ENCODE assay signal across 10 cellular contexts in genomic region chr11:47257178-47257517, GRCh38. TPM values are rescaled to one million over a fixed set of nuclear protein-coding genes. Genes with fewer than 3 reads are reported as not detected.
DNase-seq lines count a peak whose midpoint lies in the region; ATAC-seq, FAIRE-seq and TF ChIP-seq lines count a peak whose summit lies in the region.
"Had no signal": no experiment of that assay in that cellular context is flagged by ENCODE, and none has a peak within 500 bp of the region (broad histone marks: within the 10 kb centered on the region; RNA-seq: fewer than 3 reads in every experiment).

No MANE protein-coding gene starts in this region.

- H3K27ac Mint-ChIP-seq in MCF 10A (ENCODE audit: low read depth, unreplicated experiment) = peak overlapping the region; percentile 1

- TF ChIP-seq POLR2A in HepG2 (IDR thresholded peaks at IDR 0.05; ENCODE audit: insufficient read depth in 1 of 2, low read depth in 2 of 2, low read length in 2 of 2) = no peak

- H3K4me1 Mint-ChIP-seq in MCF 10A (ENCODE audit: insufficient read depth, unreplicated experiment) = peaks cover 24% of the 10 kb centered on the region

- H3K4me3 Mint-ChIP-seq in MCF 10A (ENCODE audit: unreplicated experiment) = peak overlapping the region; percentile 80

- FAIRE-seq in HepG2 (lab: Jason Lieb, UNC) = no peak

- H4K20me1 ChIP-seq in HepG2 (ENCODE audit: insufficient read depth, low read length) (no peaks in the 10 kb centered on the region), smooth muscle cell (ENCODE audit: low read depth) (no peaks in the 10 kb centered on the region)

- no peaks in the 10 kb centered on the region for H3K36me3 Mint-ChIP-seq in MCF 10A (ENCODE audit: insufficient read depth, unreplicated experiment)

- peaks cover 17% of the 10 kb centered on the region for H3K79me2 ChIP-seq in HepG2 (ENCODE audit: insufficient read depth, low read length)
- no peaks in the 10 kb centered on the region for H3K79me2 ChIP-seq in smooth muscle cell (ENCODE audit: low read depth)

- no peak for DNase-seq in HFF-Myc (ENCODE audit: extremely low read depth, low read depth)
- no peak for DNase-seq in MCF 10A (ENCODE audit: unreplicated experiment)
- DNase-seq in HepG2 (ENCODE audit: low spot score) = no peak
- DNase-seq in smooth muscle cell (lab: John Stamatoyannopoulos, UW; ENCODE audit: unreplicated experiment) = no peak
- no peak for DNase-seq in NK-92 (lab: John Stamatoyannopoulos, UW; ENCODE audit: unreplicated experiment)
- DNase-seq: DMS153, NCI-H345 had no signal

- TF ChIP-seq RAD21 in HepG2 (CRISPR knock-in tag; IDR thresholded peaks at IDR 0.05) = no peak

- POLR2A ChIA-PET in MCF 10A (lab: Yijun Ruan, JAX) = interaction anchor here (0.8 to 3.3 kb wide), 8 partner anchors 9 to 72 kb away, joined by 3 to 38 read pairs (median 6); partner anchors contain the start of genes ACP2 and DDB2
- POLR2A ChIA-PET in HepG2 (lab: Yijun Ruan, JAX) = interaction anchor here (0.7 to 4.3 kb wide), 18 partner anchors 9 to 181 kb away, joined by 3 to 106 read pairs (median 8); partner anchors contain the start of genes ACP2, ARFGAP2, DDB2 and MADD

- BruUV-seq in MCF 10A (replicated peaks; lab: Mats Ljungman, UMichigan) = no TSS peak
- no TSS peak for BruUV-seq in HepG2 (replicated peaks; lab: Mats Ljungman, UMichigan)

- no peaks in the 10 kb centered on the region for H3K9me3 Mint-ChIP-seq in MCF 10A (ENCODE audit: unreplicated experiment)

- peak overlapping the region; percentile 64 for H3K9ac ChIP-seq in HepG2 (ENCODE audit: insufficient read depth, low read depth, low read length)
- no peak overlapping the region for H3K9ac ChIP-seq in smooth muscle cell (ENCODE audit: low read depth)

- H3K9me3 ChIP-seq in HepG2 (ENCODE audit: low read length) = no peaks in the 10 kb centered on the region
- H3K9me3 ChIP-seq in smooth muscle cell (replicated peaks; ENCODE audit: low read depth) = no peaks in the 10 kb centered on the region

- H3K4me1 ChIP-seq in HepG2 (ENCODE audit: insufficient read depth, low read length) (peaks cover 74% of the 10 kb centered on the region), smooth muscle cell (ENCODE audit: low read depth) (peaks cover 20% of the 10 kb centered on the region)

- no peaks in the 10 kb centered on the region for H3K27me3 Mint-ChIP-seq in MCF 10A (ENCODE audit: insufficient read depth, unreplicated experiment)

- peaks cover 14% of the 10 kb centered on the region for H3F3A ChIP-seq in smooth muscle cell (ENCODE audit: low read depth)

- H3K36me3 ChIP-seq in HepG2 (replicated peaks in 1 of 2; ENCODE audit: control insufficient read depth in 1 of 2, insufficient read depth in 2 of 2, low read length in 2 of 2) (peaks cover 1 to 2% of the 10 kb centered on the region in 2 experiments; a peak in 2 of 5 replicates), smooth muscle cell (ENCODE audit: low read depth) (no peaks in the 10 kb centered on the region)

- TF ChIP-seq EP300 in HepG2 (IDR thresholded peaks at IDR 0.05; ENCODE audit: low read depth in 2 of 2, low read length in 2 of 2) = no peak
- TF ChIP-seq EP300 in HepG2 (CRISPR knock-in tag; IDR thresholded peaks at IDR 0.05; ENCODE audit: borderline replicate concordance) = no peak

- H3K27me3 ChIP-seq in HepG2 (ENCODE audit: control insufficient read depth in 1 of 2, insufficient read depth in 2 of 2, low read length in 2 of 2) (no peaks in the 10 kb centered on the region), smooth muscle cell (ENCODE audit: low read depth) (no peaks in the 10 kb centered on the region)

- peak overlapping the region; percentile 74 for H3K27ac ChIP-seq in HepG2 (ENCODE audit: extremely low read length, insufficient read depth, low read length)
- peak overlapping the region; percentile 46 for H3K27ac ChIP-seq in smooth muscle cell (ENCODE audit: low read depth)

- peak; percentile 4 for ATAC-seq in HepG2
- ATAC-seq in GM18868 (IDR thresholded peaks at IDR 0.05; ENCODE audit: unreplicated experiment) = no peak
- ATAC-seq in GM18498 (IDR thresholded peaks at IDR 0.05; ENCODE audit: unreplicated experiment) = no peak
- no peak for ATAC-seq in HG02571 (IDR thresholded peaks at IDR 0.05; ENCODE audit: unreplicated experiment)

- in situ Hi-C loops in HepG2 (cut with HindIII; ENCODE audit: extremely low pct_ligation_motif_present, low pct_unique_long_range_greater_than_20kb) = no loop called here

- intact Hi-C loops in MCF 10A (cut with micrococcal nuclease) (loop anchor here (2.0 kb wide), 1 partner anchor 98 kb away; no protein-coding TSS in a partner anchor), HepG2 (cut with micrococcal nuclease; ENCODE audit: unreplicated experiment) (no loop called here)

- CTCF ChIA-PET in MCF 10A (lab: Yijun Ruan, JAX) (interaction anchor here (0.7 to 4.2 kb wide), 3 partner anchors 9 to 82 kb away, joined by 3 to 33 read pairs (median 5); partner anchors contain the start of gene ACP2), HepG2 (lab: Yijun Ruan, JAX; ENCODE audit: low intra/inter-chr PET ratio, low total read pairs) (interaction anchor here (1.2 to 4.3 kb wide), 3 partner anchors 12 to 98 kb away, joined by 4 to 27 read pairs (median 20); partner anchors contain the start of gene ARFGAP2)

- TF ChIP-seq CTCF in HFF-Myc (IDR thresholded peaks at IDR 0.05; ENCODE audit: low read depth, low read length, missing control alignments) = no peak
- no peak for TF ChIP-seq CTCF in MCF 10A (IDR thresholded peaks at IDR 0.05; ENCODE audit: unreplicated experiment)
- no peak for TF ChIP-seq CTCF in HepG2 (CRISPR knock-in tag; IDR thresholded peaks at IDR 0.05)
- TF ChIP-seq CTCF in smooth muscle cell (IDR thresholded peaks at IDR 0.05; ENCODE audit: borderline replicate concordance, insufficient read depth, poor library complexity, severe bottlenecking) = no peak

- no peak overlapping the region for H2AFZ ChIP-seq in HepG2 (ENCODE audit: low read length)
- H2AFZ ChIP-seq in smooth muscle cell (ENCODE audit: low read depth) = peak overlapping the region; percentile 87

- WGBS in HepG2 (ENCODE audit: low lambda C conversion rate) = 18% methylated on average over 2 of the region's 2 CpGs
- 78% methylated on average over 2 of the region's 2 CpGs for WGBS in smooth muscle cell (ENCODE audit: low lambda C conversion rate)

- H3K4me2 ChIP-seq in HepG2 (ENCODE audit: low read depth, low read length) = peak overlapping the region; percentile 89
- H3K4me2 ChIP-seq in smooth muscle cell = peak overlapping the region; percentile 81

- H3K4me3 ChIP-seq in HFF-Myc (replicated peaks; ENCODE audit: low read depth, low read length) = peak overlapping the region; percentile 35
- H3K4me3 ChIP-seq in HepG2 (replicated peaks in 1 of 3; ENCODE audit: insufficient read depth in 1 of 3, low read depth in 2 of 3, low read length in 3 of 3) = peak overlapping the region; percentile 57 to 72 (median 65); a peak in 4 of 6 replicates
- peak overlapping the region; percentile 39 for H3K4me3 ChIP-seq in smooth muscle cell

RNA-seq across cellular contexts. Expression of gene NR1H3, which starts 0.6 kb away (rescaled TPM):
- total RNA-seq in MCF 10A (2022) (17.8 and 20.0 TPM in 2 replicates), HepG2 (2016; rRNA removed; fragmentation: Illumina TruSeq; extraction: Trizol) (36.5 and 41.8 TPM in 2 replicates), smooth muscle cell (8.1 and 8.4 TPM in 2 replicates)
- 22.0 and 26.3 TPM in 2 replicates for total RNA-seq in HepG2 (2016; cell fraction: cytosol; rRNA removed; fragmentation: Illumina TruSeq; extraction: Trizol; ENCODE audit: low read depth)
- total RNA-seq in HepG2 (2016; cell fraction: insoluble cytoplasmic fraction; rRNA removed; fragmentation: Illumina TruSeq; extraction: Trizol) = 41.4 and 43.5 TPM in 2 replicates
- total RNA-seq in HepG2 (2016; cell fraction: membrane; rRNA removed; fragmentation: Illumina TruSeq; extraction: Trizol) = 46.0 and 47.2 TPM in 2 replicates
- 30.2 and 30.9 TPM in 2 replicates for total RNA-seq in HepG2 (2016; cell fraction: nucleus; rRNA removed; fragmentation: Illumina TruSeq; extraction: Trizol)
- polyA plus RNA-seq in HepG2 (2011; rRNA removed) (102 and 115 TPM in 2 replicates), smooth muscle cell (13.7 and 19.2 TPM in 2 replicates)
- 63.3 and 100 TPM in 2 replicates for polyA plus RNA-seq in HepG2 (2011; cell fraction: cytosol; rRNA removed)
- 260 and 267 TPM in 2 replicates for polyA plus RNA-seq in HepG2 (2011; cell fraction: nucleus; rRNA removed)
- polyA plus RNA-seq in HepG2 (2012) = 31.6 and 34.5 TPM in 2 replicates
- polyA plus RNA-seq in HepG2 (2016; cell fraction: cytosol; fragmentation: Illumina TruSeq; extraction: Trizol; ENCODE audit: low read depth) = 18.8 and 21.2 TPM in 2 replicates
- 29.3 and 35.1 TPM in 2 replicates for polyA plus RNA-seq in HepG2 (2016; cell fraction: insoluble cytoplasmic fraction; fragmentation: Illumina TruSeq; extraction: Trizol; ENCODE audit: low read depth)
- polyA plus RNA-seq in HepG2 (2016; cell fraction: membrane; fragmentation: Illumina TruSeq; extraction: Trizol; ENCODE audit: low read depth) = 29.5 and 32.4 TPM in 2 replicates
- 72.4 and 72.5 TPM in 2 replicates for polyA plus RNA-seq in HepG2 (2016; cell fraction: nucleus; fragmentation: Illumina TruSeq; extraction: Trizol; ENCODE audit: insufficient read depth, low read depth)
- polyA minus RNA-seq in HepG2 (2011; rRNA and poly(A)+ RNA removed; ENCODE audit: low replicate concordance) = 123 and 184 TPM in 2 replicates
- polyA minus RNA-seq in HepG2 (2011; cell fraction: cytosol; rRNA and poly(A)+ RNA removed) = 21.1 and 25.4 TPM in 2 replicates
- polyA minus RNA-seq in HepG2 (2011; cell fraction: nucleus; rRNA and poly(A)+ RNA removed) = 36.3 and 39.8 TPM in 2 replicates

RNA-seq across cellular contexts. Expression of gene ACP2, which starts 8.5 kb away (rescaled TPM):
- total RNA-seq in MCF 10A (2022) = 18.7 and 23.7 TPM in 2 replicates
- total RNA-seq in HepG2 (2016; rRNA removed; fragmentation: Illumina TruSeq; extraction: Trizol) = 7.8 and 20.2 TPM in 2 replicates
- 4.1 and 4.5 TPM in 2 replicates for total RNA-seq in HepG2 (2016; cell fraction: cytosol; rRNA removed; fragmentation: Illumina TruSeq; extraction: Trizol; ENCODE audit: low read depth)
- total RNA-seq in HepG2 (2016; cell fraction: insoluble cytoplasmic fraction; rRNA removed; fragmentation: Illumina TruSeq; extraction: Trizol) = 6.4 and 19.4 TPM in 2 replicates
- 7.4 and 7.6 TPM in 2 replicates for total RNA-seq in HepG2 (2016; cell fraction: membrane; rRNA removed; fragmentation: Illumina TruSeq; extraction: Trizol)
- 22.3 and 27.4 TPM in 2 replicates for total RNA-seq in HepG2 (2016; cell fraction: nucleus; rRNA removed; fragmentation: Illumina TruSeq; extraction: Trizol)
- polyA plus RNA-seq in HepG2 (2011; rRNA removed) = 17.7 and 27.5 TPM in 2 replicates
- polyA plus RNA-seq in HepG2 (2011; cell fraction: cytosol; rRNA removed) = 11.6 and 12.5 TPM in 2 replicates
- polyA plus RNA-seq in HepG2 (2011; cell fraction: nucleus; rRNA removed) = 57.6 and 68.7 TPM in 2 replicates
- 14.7 and 15.9 TPM in 2 replicates for polyA plus RNA-seq in HepG2 (2012)
- 3.3 and 3.6 TPM in 2 replicates for polyA plus RNA-seq in HepG2 (2016; cell fraction: cytosol; fragmentation: Illumina TruSeq; extraction: Trizol; ENCODE audit: low read depth)
- polyA plus RNA-seq in HepG2 (2016; cell fraction: insoluble cytoplasmic fraction; fragmentation: Illumina TruSeq; extraction: Trizol; ENCODE audit: low read depth) = 6.0 and 8.7 TPM in 2 replicates
- 6.0 and 6.5 TPM in 2 replicates for polyA plus RNA-seq in HepG2 (2016; cell fraction: membrane; fragmentation: Illumina TruSeq; extraction: Trizol; ENCODE audit: low read depth)
- 38.9 and 42.1 TPM in 2 replicates for polyA plus RNA-seq in HepG2 (2016; cell fraction: nucleus; fragmentation: Illumina TruSeq; extraction: Trizol; ENCODE audit: insufficient read depth, low read depth)
- polyA minus RNA-seq in HepG2 (2011; rRNA and poly(A)+ RNA removed; ENCODE audit: low replicate concordance) = 55.8 and 92.1 TPM in 2 replicates
- 13.0 and 13.5 TPM in 2 replicates for polyA minus RNA-seq in HepG2 (2011; cell fraction: cytosol; rRNA and poly(A)+ RNA removed)
- 35.7 and 37.6 TPM in 2 replicates for polyA minus RNA-seq in HepG2 (2011; cell fraction: nucleus; rRNA and poly(A)+ RNA removed)
- total RNA-seq in smooth muscle cell = 31.4 and 62.4 TPM in 2 replicates
- polyA plus RNA-seq in smooth muscle cell = 25.0 and 26.3 TPM in 2 replicates

RNA-seq across cellular contexts. Expression of gene MADD, which starts 12.8 kb away (rescaled TPM):
- 23.4 and 24.8 TPM in 2 replicates for total RNA-seq in MCF 10A (2022)
- total RNA-seq in HepG2 (2016; rRNA removed; fragmentation: Illumina TruSeq; extraction: Trizol) = 16.4 and 18.0 TPM in 2 replicates
- total RNA-seq in HepG2 (2016; cell fraction: cytosol; rRNA removed; fragmentation: Illumina TruSeq; extraction: Trizol; ENCODE audit: low read depth) = 3.6 and 4.8 TPM in 2 replicates
- 14.2 and 17.9 TPM in 2 replicates for total RNA-seq in HepG2 (2016; cell fraction: insoluble cytoplasmic fraction; rRNA removed; fragmentation: Illumina TruSeq; extraction: Trizol)
- total RNA-seq in HepG2 (2016; cell fraction: membrane; rRNA removed; fragmentation: Illumina TruSeq; extraction: Trizol) = 5.8 and 6.9 TPM in 2 replicates
- 21.5 and 24.2 TPM in 2 replicates for total RNA-seq in HepG2 (2016; cell fraction: nucleus; rRNA removed; fragmentation: Illumina TruSeq; extraction: Trizol)
- polyA plus RNA-seq in HepG2 (2011; rRNA removed) = 29.2 and 30.1 TPM in 2 replicates
- polyA plus RNA-seq in HepG2 (2011; cell fraction: cytosol; rRNA removed) = 18.0 and 18.1 TPM in 2 replicates
- 70.7 and 85.3 TPM in 2 replicates for polyA plus RNA-seq in HepG2 (2011; cell fraction: nucleus; rRNA removed)
- polyA plus RNA-seq in HepG2 (2012) = 18.8 and 27.6 TPM in 2 replicates
- polyA plus RNA-seq in HepG2 (2016; cell fraction: cytosol; fragmentation: Illumina TruSeq; extraction: Trizol; ENCODE audit: low read depth) = 0.83 and 0.84 TPM in 2 replicates
- 11.1 and 13.7 TPM in 2 replicates for polyA plus RNA-seq in HepG2 (2016; cell fraction: insoluble cytoplasmic fraction; fragmentation: Illumina TruSeq; extraction: Trizol; ENCODE audit: low read depth)
- polyA plus RNA-seq in HepG2 (2016; cell fraction: membrane; fragmentation: Illumina TruSeq; extraction: Trizol; ENCODE audit: low read depth) = 2.4 TPM in 2 replicates
- 52.0 and 53.3 TPM in 2 replicates for polyA plus RNA-seq in HepG2 (2016; cell fraction: nucleus; fragmentation: Illumina TruSeq; extraction: Trizol; ENCODE audit: insufficient read depth, low read depth)
- 124 and 272 TPM in 2 replicates for polyA minus RNA-seq in HepG2 (2011; rRNA and poly(A)+ RNA removed; ENCODE audit: low replicate concordance)
- 14.4 and 19.1 TPM in 2 replicates for polyA minus RNA-seq in HepG2 (2011; cell fraction: cytosol; rRNA and poly(A)+ RNA removed)
- polyA minus RNA-seq in HepG2 (2011; cell fraction: nucleus; rRNA and poly(A)+ RNA removed) = 40.8 and 44.3 TPM in 2 replicates
- 24.2 and 27.7 TPM in 2 replicates for total RNA-seq in smooth muscle cell
- polyA plus RNA-seq in smooth muscle cell = 13.1 and 15.0 TPM in 2 replicates

RNA-seq across cellular contexts. Expression of gene DDB2, which starts 42.4 kb away (rescaled TPM):
- total RNA-seq in MCF 10A (2022) (62.8 and 78.3 TPM in 2 replicates), HepG2 (2016; rRNA removed; fragmentation: Illumina TruSeq; extraction: Trizol) (83.4 and 88.1 TPM in 2 replicates), smooth muscle cell (60.1 and 64.4 TPM in 2 replicates)
- total RNA-seq in HepG2 (2016; cell fraction: cytosol; rRNA removed; fragmentation: Illumina TruSeq; extraction: Trizol; ENCODE audit: low read depth) = 42.2 and 43.5 TPM in 2 replicates
- 83.5 and 97.1 TPM in 2 replicates for total RNA-seq in HepG2 (2016; cell fraction: insoluble cytoplasmic fraction; rRNA removed; fragmentation: Illumina TruSeq; extraction: Trizol)
- 57.3 and 60.8 TPM in 2 replicates for total RNA-seq in HepG2 (2016; cell fraction: membrane; rRNA removed; fragmentation: Illumina TruSeq; extraction: Trizol)
- 58.4 and 60.1 TPM in 2 replicates for total RNA-seq in HepG2 (2016; cell fraction: nucleus; rRNA removed; fragmentation: Illumina TruSeq; extraction: Trizol)
- polyA plus RNA-seq in HepG2 (2011; rRNA removed) (66.8 and 71.4 TPM in 2 replicates), smooth muscle cell (96.0 and 104 TPM in 2 replicates)
- polyA plus RNA-seq in HepG2 (2011; cell fraction: cytosol; rRNA removed) = 52.8 and 58.0 TPM in 2 replicates
- polyA plus RNA-seq in HepG2 (2011; cell fraction: nucleus; rRNA removed) = 181 and 193 TPM in 2 replicates
- 46.8 and 59.0 TPM in 2 replicates for polyA plus RNA-seq in HepG2 (2012)
- 33.5 and 35.4 TPM in 2 replicates for polyA plus RNA-seq in HepG2 (2016; cell fraction: cytosol; fragmentation: Illumina TruSeq; extraction: Trizol; ENCODE audit: low read depth)
- 91.3 and 93.6 TPM in 2 replicates for polyA plus RNA-seq in HepG2 (2016; cell fraction: insoluble cytoplasmic fraction; fragmentation: Illumina TruSeq; extraction: Trizol; ENCODE audit: low read depth)
- polyA plus RNA-seq in HepG2 (2016; cell fraction: membrane; fragmentation: Illumina TruSeq; extraction: Trizol; ENCODE audit: low read depth) = 43.2 and 43.8 TPM in 2 replicates
- polyA plus RNA-seq in HepG2 (2016; cell fraction: nucleus; fragmentation: Illumina TruSeq; extraction: Trizol; ENCODE audit: insufficient read depth, low read depth) = 125 and 136 TPM in 2 replicates
- polyA minus RNA-seq in HepG2 (2011; rRNA and poly(A)+ RNA removed; ENCODE audit: low replicate concordance) = 62.5 and 94.9 TPM in 2 replicates
- polyA minus RNA-seq in HepG2 (2011; cell fraction: cytosol; rRNA and poly(A)+ RNA removed) = 19.2 and 26.2 TPM in 2 replicates
- 62.4 and 65.9 TPM in 2 replicates for polyA minus RNA-seq in HepG2 (2011; cell fraction: nucleus; rRNA and poly(A)+ RNA removed)
